Comparison of ENCODE assay signal across 26 cellular contexts in genomic region chr5:149614034-149614907, GRCh38.
"Had no signal": no experiment of that assay in that cellular context is flagged by ENCODE, and none has a peak within 500 bp of the region (broad histone marks: within the 10 kb centered on the region; RNA-seq: fewer than 3 reads in every experiment).

No MANE protein-coding gene starts in this region.

- H3K36me3 ChIP-seq: brain microvascular endothelial cell, colonic mucosa had no signal

- H3K9me3 ChIP-seq: colonic mucosa, gastrocnemius medialis, psoas muscle, right atrium auricular region, thoracic aorta, upper lobe of right lung had no signal

- H3K9me3 Mint-ChIP-seq: activated CD4-positive, alpha-beta T cell treated with anti-CD3 and anti-CD28 coated beads, Interleukin-2, amount 10 ng/mL, durations not matched to agents 24 days and 14 days; activated CD8-positive, alpha-beta T cell treated with anti-CD3 and anti-CD28 coated beads for 36 hours; activated naive CD4-positive, alpha-beta T cell treated with anti-CD3 and anti-CD28 coated beads, Interleukin-2, amount 50 U/mL, for 24 hours; activated T-helper 1 cell treated with anti-CD3 and anti-CD28 coated beads, Interleukin-12 subunit alpha, Interleukin-12 subunit beta, Interleukin-2, Interleukin-4 antibody, amounts not matched to agents 30 ng/mL and 10 ng/mL and 1 ng/mL, durations not matched to agents 14 hours and 24 hours and 36 hours; effector memory CD8-positive, alpha-beta T cell; natural killer cell treated with Interleukin-12 subunit alpha and Interleukin-12 subunit beta and Interleukin-15 and Interleukin-18, amount 100 ng/mL, for 72 hours had no signal

- H3K27ac Mint-ChIP-seq: activated CD4-positive, alpha-beta T cell treated with anti-CD3 and anti-CD28 coated beads, Interleukin-2, amount 10 ng/mL, durations not matched to agents 24 days and 14 days; activated CD8-positive, alpha-beta T cell treated with anti-CD3 and anti-CD28 coated beads for 36 hours; activated naive CD4-positive, alpha-beta T cell treated with anti-CD3 and anti-CD28 coated beads, Interleukin-2, amount 50 U/mL, for 24 hours; activated T-helper 1 cell treated with anti-CD3 and anti-CD28 coated beads, Interleukin-12 subunit alpha, Interleukin-12 subunit beta, Interleukin-2, Interleukin-4 antibody, amounts not matched to agents 30 ng/mL and 10 ng/mL and 1 ng/mL, durations not matched to agents 14 hours and 24 hours and 36 hours; effector memory CD8-positive, alpha-beta T cell; natural killer cell treated with Interleukin-12 subunit alpha and Interleukin-12 subunit beta and Interleukin-15 and Interleukin-18, amount 100 ng/mL, for 72 hours had no signal

- FAIRE-seq: endothelial cell of umbilical vein, islet of Langerhans had no signal

- H3K27me3 Mint-ChIP-seq: activated CD4-positive, alpha-beta T cell treated with anti-CD3 and anti-CD28 coated beads, Interleukin-2, amount 10 ng/mL, durations not matched to agents 24 days and 14 days; activated naive CD4-positive, alpha-beta T cell treated with anti-CD3 and anti-CD28 coated beads, Interleukin-2, amount 50 U/mL, for 24 hours; natural killer cell treated with Interleukin-12 subunit alpha and Interleukin-12 subunit beta and Interleukin-15 and Interleukin-18, amount 100 ng/mL, for 72 hours had no signal

- H3K4me3 Mint-ChIP-seq: activated CD4-positive, alpha-beta T cell treated with anti-CD3 and anti-CD28 coated beads, Interleukin-2, amount 10 ng/mL, durations not matched to agents 24 days and 14 days; activated CD8-positive, alpha-beta T cell treated with anti-CD3 and anti-CD28 coated beads for 36 hours; activated naive CD4-positive, alpha-beta T cell treated with anti-CD3 and anti-CD28 coated beads, Interleukin-2, amount 50 U/mL, for 24 hours; activated T-helper 1 cell treated with anti-CD3 and anti-CD28 coated beads, Interleukin-12 subunit alpha, Interleukin-12 subunit beta, Interleukin-2, Interleukin-4 antibody, amounts not matched to agents 30 ng/mL and 10 ng/mL and 1 ng/mL, durations not matched to agents 14 hours and 24 hours and 36 hours; effector memory CD8-positive, alpha-beta T cell; natural killer cell treated with Interleukin-12 subunit alpha and Interleukin-12 subunit beta and Interleukin-15 and Interleukin-18, amount 100 ng/mL, for 72 hours had no signal

- H3K4me1 ChIP-seq: upper lobe of right lung had no signal

- DNase-seq: activated CD4-positive, alpha-beta T cell treated with anti-CD3 and anti-CD28 coated beads, Interleukin-2, amount 10 ng/mL, durations not matched to agents 24 days and 14 days; activated CD8-positive, alpha-beta T cell treated with anti-CD3 and anti-CD28 coated beads for 36 hours; activated gamma-delta T cell treated with Interleukin-2 at 50 U/mL for 16 hours; anterior cingulate cortex; brain microvascular endothelial cell; colonic mucosa; effector memory CD8-positive, alpha-beta T cell; esophagus squamous epithelium; gastrocnemius medialis; left ventricle myocardium superior; midbrain; psoas muscle; spleen; stimulated activated CD4-positive, alpha-beta T cell treated with anti-CD3 and anti-CD28 coated beads, Interleukin-4, amount 100 ng/mL, for 1 hour; stimulated activated naive CD4-positive, alpha-beta T cell; T-helper 1 cell; upper lobe of right lung had no signal

- H3K4me3 ChIP-seq: colonic mucosa, dorsolateral prefrontal cortex, esophagus squamous epithelium, gastrocnemius medialis, psoas muscle, right atrium auricular region, spleen, thoracic aorta, upper lobe of right lung had no signal

- ATAC-seq: activated CD4-positive, CD25-positive, alpha-beta regulatory T cell treated with anti-CD3 and anti-CD28 coated beads, Interleukin-2, amount 50 U/mL, for 24 hours; activated CD8-positive, alpha-beta T cell treated with anti-CD3 and anti-CD28 coated beads for 36 hours; effector memory CD8-positive, alpha-beta T cell; left ventricle myocardium superior; natural killer cell treated with Interleukin-12 subunit alpha and Interleukin-12 subunit beta and Interleukin-15 and Interleukin-18, amount 100 ng/mL, for 72 hours; upper lobe of right lung had no signal

- H3K36me3 Mint-ChIP-seq: activated naive CD4-positive, alpha-beta T cell treated with anti-CD3 and anti-CD28 coated beads, Interleukin-2, amount 50 U/mL, for 24 hours; natural killer cell treated with Interleukin-12 subunit alpha and Interleukin-12 subunit beta and Interleukin-15 and Interleukin-18, amount 100 ng/mL, for 72 hours had no signal

- H3K4me1 Mint-ChIP-seq: activated naive CD4-positive, alpha-beta T cell treated with anti-CD3 and anti-CD28 coated beads, Interleukin-2, amount 50 U/mL, for 24 hours had no signal

- H3K27me3 ChIP-seq: brain microvascular endothelial cell, colonic mucosa, dorsolateral prefrontal cortex, esophagus squamous epithelium, gastrocnemius medialis, right atrium auricular region, spleen, upper lobe of right lung had no signal

- H3K27ac ChIP-seq: brain microvascular endothelial cell, colonic mucosa, psoas muscle, right atrium auricular region, spleen, thoracic aorta, upper lobe of right lung had no signal
